Comparison of ENCODE assay signal across 26 cellular contexts in the genomic region with DNA sequence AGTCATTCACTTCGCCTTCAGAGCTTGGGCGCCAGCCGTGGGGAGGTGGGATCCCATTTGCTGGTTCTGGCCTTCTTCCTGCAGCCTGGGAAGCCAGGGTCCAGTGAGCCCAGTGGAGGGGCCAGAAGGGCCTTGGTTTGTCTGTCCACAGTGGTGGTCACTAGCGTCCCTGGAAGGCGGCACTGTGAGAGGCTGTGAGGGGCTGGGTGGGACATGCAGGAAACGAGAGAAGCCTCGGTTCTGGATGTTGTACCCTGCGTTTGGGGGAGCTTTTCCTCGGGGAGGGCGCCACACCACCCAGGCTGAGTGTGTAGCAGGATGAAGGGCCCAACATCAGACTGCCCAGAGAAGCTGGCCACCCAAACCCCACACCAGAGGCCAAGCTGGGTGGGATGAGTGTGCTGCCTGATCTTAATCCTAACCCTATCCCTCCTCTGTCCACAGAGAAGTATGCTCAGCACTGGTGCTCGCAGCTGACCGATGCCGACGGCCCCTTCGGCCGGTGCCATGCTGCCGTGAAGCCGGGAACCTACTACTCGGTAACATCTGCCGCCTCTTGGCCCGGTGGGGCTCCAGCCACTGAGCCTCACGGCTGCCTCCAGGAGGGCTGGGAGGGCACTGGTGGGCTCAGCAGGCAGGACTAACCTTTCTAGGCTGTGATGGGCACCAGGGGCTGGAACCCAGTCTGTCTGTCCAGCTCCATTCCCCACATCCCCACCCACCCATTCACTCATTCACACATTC. TPM values are rescaled to one million over a fixed set of nuclear protein-coding genes. Genes with fewer than 3 reads are reported as not detected.
A peak's percentile ranks its signal among the peaks of the same experiment; 100 is the strongest.
DNase-seq lines count a peak whose midpoint lies in the region; ATAC-seq and TF ChIP-seq lines count a peak whose summit lies in the region.
"Had no signal": no experiment of that assay in that cellular context is flagged by ENCODE, and none has a peak within 500 bp of the region (broad histone marks: within the 10 kb centered on the region; RNA-seq: fewer than 3 reads in every experiment).

No MANE protein-coding gene starts in this region.

- H3K79me2 ChIP-seq in osteoblast (ENCODE audit: insufficient read depth, low read length): no peaks in the 10 kb centered on the region

- H3K9me3 ChIP-seq in left ventricle myocardium inferior (replicated peaks) (peaks cover 7% of the 10 kb centered on the region), osteoblast (ENCODE audit: low read depth, low read length) (no peaks in the 10 kb centered on the region), suprapubic skin (no peaks in the 10 kb centered on the region)
- H3K9me3 ChIP-seq: HAP-1, MG63 had no signal

- H3K27me3 ChIP-seq in left ventricle myocardium inferior (ENCODE audit: low read depth) (peaks cover 13% of the 10 kb centered on the region), GM06990 (replicated peaks; ENCODE audit: control insufficient read depth, insufficient read depth, low read length) (no peaks in the 10 kb centered on the region), osteoblast (ENCODE audit: insufficient read depth, low read length) (no peaks in the 10 kb centered on the region), suprapubic skin (peaks cover 6% of the 10 kb centered on the region)
- H3K27me3 ChIP-seq: BLaER1, MG63 had no signal

- TF ChIP-seq EP300 in suprapubic skin (IDR thresholded peaks at IDR 0.05): no peak

- H3K27ac Mint-ChIP-seq in chondrocyte (ENCODE audit: unreplicated experiment): no peak overlapping the region
- H3K27ac Mint-ChIP-seq: CD4-positive, CD25-positive, alpha-beta regulatory T cell; GM23338 had no signal

- no peak overlapping the region for H3K4me2 ChIP-seq in osteoblast (ENCODE audit: insufficient read depth, low read length)
- H3K4me2 ChIP-seq: BLaER1, GM23338 had no signal

- 87% methylated on average over 20 of the region's 22 CpGs for WGBS in suprapubic skin

- H3K4me1 ChIP-seq in left ventricle myocardium inferior (no peaks in the 10 kb centered on the region), osteoblast (ENCODE audit: insufficient read depth, low read length) (no peaks in the 10 kb centered on the region), suprapubic skin (no peaks in the 10 kb centered on the region)
- H3K4me1 ChIP-seq: BLaER1, HAP-1 had no signal

- no peak for ATAC-seq in Right ventricle myocardium inferior
- ATAC-seq: GM12878, GM23338 had no signal

- DNase-seq in Right ventricle myocardium inferior (ENCODE audit: missing footprints) (peak; percentile 31), left ventricle myocardium inferior (no peak), GM06990 (ENCODE audit: extremely low read depth, insufficient read length) (peak; percentile 3), chondrocyte (ENCODE audit: low spot score) (peak; percentile 62), osteoblast (ENCODE audit: insufficient read length, low spot score, missing footprints) (peak; percentile 68), suprapubic skin (ENCODE audit: low spot score in 2 of 2) (no peak)
- DNase-seq in stimulated activated CD4-positive, alpha-beta T cell treated with anti-CD3 and anti-CD28 coated beads, Interleukin-4, amount 100 ng/mL, for 1 hour: no peak
- DNase-seq: CD4-positive, CD25-positive, alpha-beta regulatory T cell; DMS153; KBM-7; MG63; NCI-H1105 treated with DMSO at 0.1 percent for 48 hours; NCI-H146; NCI-H1930; NCI-H446; NCI-H524 treated with DMSO at 0.1 percent for 48 hours; NCI-H774; SHP77 had no signal

- no peak overlapping the region for H3K27ac ChIP-seq in left ventricle myocardium inferior (replicated peaks)
- no peak overlapping the region for H3K27ac ChIP-seq in osteoblast (ENCODE audit: low read depth, low read length)
- no peak overlapping the region for H3K27ac ChIP-seq in suprapubic skin
- H3K27ac ChIP-seq: BLaER1 had no signal

- H3K27me3 Mint-ChIP-seq in chondrocyte (ENCODE audit: low read depth): peaks cover 2% of the 10 kb centered on the region
- H3K27me3 Mint-ChIP-seq: CD4-positive, CD25-positive, alpha-beta regulatory T cell had no signal

- H3K4me1 Mint-ChIP-seq in chondrocyte (ENCODE audit: low read depth): no peaks in the 10 kb centered on the region
- H3K4me1 Mint-ChIP-seq: CD4-positive, CD25-positive, alpha-beta regulatory T cell; GM23338 had no signal

- intact Hi-C loops in Right ventricle myocardium inferior (cut with DNase I) (no loop called here), left ventricle myocardium inferior (cut with micrococcal nuclease) (no loop called here)

- TF ChIP-seq CTCF in left ventricle myocardium inferior (IDR thresholded peaks at IDR 0.05; ENCODE audit: borderline replicate concordance) (no peak), GM06990 (IDR thresholded peaks at IDR 0.05; ENCODE audit: insufficient read depth, low read length, poor library complexity, severe bottlenecking) (no peak), chondrocyte (IDR thresholded peaks at IDR 0.05) (no peak), osteoblast (IDR thresholded peaks at IDR 0.05; ENCODE audit: extremely low read depth, low read depth, low read length) (no peak), suprapubic skin (IDR thresholded peaks at IDR 0.05) (no peak)

- H3K4me3 ChIP-seq in left ventricle myocardium inferior (no peak overlapping the region), GM06990 (replicated peaks; ENCODE audit: low read depth, low read length) (no peak overlapping the region), osteoblast (ENCODE audit: insufficient read depth, low read length) (no peak overlapping the region), suprapubic skin (no peak overlapping the region)
- H3K4me3 ChIP-seq: BLaER1, GM12878, GM23338, HAP-1, MG63 had no signal

- peaks cover 1% of the 10 kb centered on the region for H3K36me3 Mint-ChIP-seq in chondrocyte (ENCODE audit: low read depth)
- H3K36me3 Mint-ChIP-seq: CD4-positive, CD25-positive, alpha-beta regulatory T cell had no signal

- H2AFZ ChIP-seq in osteoblast (ENCODE audit: low read length): no peak overlapping the region
- H2AFZ ChIP-seq: GM23338 had no signal

- H3K4me3 Mint-ChIP-seq in chondrocyte (ENCODE audit: unreplicated experiment): no peak overlapping the region
- H3K4me3 Mint-ChIP-seq: CD4-positive, CD25-positive, alpha-beta regulatory T cell; GM23338 had no signal

- H3K9me3 Mint-ChIP-seq in chondrocyte (ENCODE audit: low read depth): peaks cover 12% of the 10 kb centered on the region

- no peak for TF ChIP-seq POLR2A in suprapubic skin (IDR thresholded peaks at IDR 0.05)

- H3K36me3 ChIP-seq in left ventricle myocardium inferior: no peaks in the 10 kb centered on the region
- no peaks in the 10 kb centered on the region for H3K36me3 ChIP-seq in GM06990 (ENCODE audit: control insufficient read depth, insufficient read depth, low read length)
- H3K36me3 ChIP-seq in osteoblast (ENCODE audit: insufficient read depth, low read length): no peaks in the 10 kb centered on the region
- no peaks in the 10 kb centered on the region for H3K36me3 ChIP-seq in suprapubic skin
- H3K36me3 ChIP-seq: BLaER1, HAP-1, MG63 had no signal

- no peaks in the 10 kb centered on the region for H4K20me1 ChIP-seq in osteoblast (ENCODE audit: insufficient read depth, low read length)
- H4K20me1 ChIP-seq: BLaER1 had no signal

RNA-seq across cellular contexts. Expression of gene MUC5AC, which starts 14.4 kb away (rescaled TPM):
- total RNA-seq in Right ventricle myocardium inferior (not detected), left ventricle myocardium inferior (not detected), chondrocyte (not detected in 3 replicates), osteoblast (not detected in 2 replicates), suprapubic skin (not detected)
- total RNA-seq: A172; CD4-positive, CD25-positive, alpha-beta regulatory T cell; Daoy; GM12878; GM23338; RPMI7951; SK-MEL-5 had no signal

RNA-seq across cellular contexts. Expression of gene MUC5B, which starts 50.7 kb away (rescaled TPM):
- total RNA-seq in Right ventricle myocardium inferior (not detected), left ventricle myocardium inferior (not detected), chondrocyte (not detected in 3 replicates), osteoblast (not detected in 2 replicates), suprapubic skin (under 1 TPM; 0.08 to 0.34 (median 0.13) TPM)
- total RNA-seq: A172; CD4-positive, CD25-positive, alpha-beta regulatory T cell; Daoy; RPMI7951 had no signal

Comparison
In these comparisons a context has a peak if more than half of its experiments do, and no peak if none do; other contexts are left out.
1. DNase-seq: peak in Right ventricle myocardium inferior (single experiment), GM06990 (single experiment), chondrocyte (single experiment) and osteoblast (single experiment); none in left ventricle myocardium inferior (single experiment), suprapubic skin (0 of 2) and stimulated activated CD4-positive, alpha-beta T cell treated with anti-CD3 and anti-CD28 coated beads, Interleukin-4, amount 100 ng/mL, for 1 hour (single experiment).